In genomic region chr4:123319639-123320038, GRCh38 we compare ENCODE assay signal across 28 cellular contexts.
"Had no signal": no experiment of that assay in that cellular context is flagged by ENCODE, and none has a peak within 500 bp of the region (broad histone marks: within the 10 kb centered on the region; RNA-seq: fewer than 3 reads in every experiment).

No MANE protein-coding gene starts in this region.

- H3K4me2 ChIP-seq: neural progenitor cell, smooth muscle cell had no signal

- H3K27ac ChIP-seq: gastrocnemius medialis, left ventricle myocardium inferior, neural progenitor cell, parathyroid adenoma, psoas muscle, vagina, VCaP had no signal

- H3K36me3 ChIP-seq: gastrocnemius medialis, neural progenitor cell had no signal

- H2AFZ ChIP-seq: neural progenitor cell, parathyroid adenoma had no signal

- H3K79me2 ChIP-seq: parathyroid adenoma had no signal

- DNase-seq: activated CD4-positive, alpha-beta T cell treated with anti-CD3 and anti-CD28 coated beads for 48 hours; activated CD4-positive, alpha-beta T cell treated with anti-CD3 and anti-CD28 coated beads, Interleukin-2, amount 50 U/mL, for 48 hours; activated CD8-positive, alpha-beta memory T cell treated with anti-CD3 and anti-CD28 coated beads for 24 hours; activated effector memory CD4-positive, alpha-beta T cell treated with Interleukin-2 at 50 U/mL for 16 hours; activated naive CD4-positive, alpha-beta T cell treated with Interleukin-2 at 50 U/mL for 16 hours; anterior cingulate cortex; gastrocnemius medialis; glutamatergic neuron; left ventricle myocardium inferior; mesendoderm; natural killer cell; occipital lobe; psoas muscle; stimulated activated CD4-positive, alpha-beta T cell treated with anti-CD3 and anti-CD28 coated beads, Interleukin-1b, Interleukin-23, amount 100 ng/mL, for 48 hours; stimulated activated CD4-positive, alpha-beta T cell treated with anti-CD3 and anti-CD28 coated beads, Interleukin-4, amount 100 ng/mL, for 4 hours; stimulated activated CD8-positive, alpha-beta memory T cell treated with anti-CD3 and anti-CD28 coated beads, Interleukin-4, amount 100 ng/mL, for 48 hours; stimulated activated naive CD8-positive, alpha-beta T cell treated with anti-CD3 and anti-CD28 coated beads, Interleukin-15, amount 100 ng/mL, for 72 hours; substantia nigra had no signal

- H3K4me3 ChIP-seq: gastrocnemius medialis, left ventricle myocardium inferior, lung, neural progenitor cell, psoas muscle, smooth muscle cell, vagina had no signal

- ATAC-seq: gastrocnemius medialis; natural killer cell; psoas muscle; stimulated activated memory B cell treated with anti-CD40 and anti-IgM and Interleukin-4, amounts not matched to agents 10 μg/mL and 1 μg/mL and 100 μg/mL, for 72 hours; stimulated activated naive CD8-positive, alpha-beta T cell treated with anti-CD3 and anti-CD28 coated beads, Interleukin-15, amount 100 ng/mL, for 72 hours had no signal

- FAIRE-seq: bronchial epithelial cell, endometrium, islet of Langerhans had no signal

- H3K4me1 ChIP-seq: gastrocnemius medialis, left ventricle myocardium inferior, neural progenitor cell, parathyroid adenoma, psoas muscle, vagina had no signal

- H3K9me3 ChIP-seq: gastrocnemius medialis had no signal

- H3K27me3 ChIP-seq: gastrocnemius medialis, neural progenitor cell, vagina had no signal

- H3K9ac ChIP-seq: neural progenitor cell, parathyroid adenoma had no signal
